Comparison of ENCODE assay signal across 15 cellular contexts in genomic region chr6:140174509-140174908, GRCh38.
DNase-seq lines count a peak whose midpoint lies in the region; ATAC-seq, FAIRE-seq and TF ChIP-seq lines count a peak whose summit lies in the region.
"Had no signal": no experiment of that assay in that cellular context is flagged by ENCODE, and none has a peak within 500 bp of the region (broad histone marks: within the 10 kb centered on the region; RNA-seq: fewer than 3 reads in every experiment).

No MANE protein-coding gene starts in this region.

- H3K27me3 Mint-ChIP-seq in HFFc6 (ENCODE audit: insufficient read depth), result no peaks in the 10 kb centered on the region
- peaks cover 10% of the 10 kb centered on the region for H3K27me3 Mint-ChIP-seq in activated naive CD8-positive, alpha-beta T cell treated with anti-CD3 and anti-CD28 coated beads for 36 hours

- H3K9me3 ChIP-seq in A549, result no peaks in the 10 kb centered on the region
- H3K9me3 ChIP-seq in SJSA1 (replicated peaks), result no peaks in the 10 kb centered on the region; the same call in 1 of the 2 replicates
- no peaks in the 10 kb centered on the region for H3K9me3 ChIP-seq in tibial artery

- H3K27ac ChIP-seq in A549 (0 out of 6 replicates have a peak overlapping the region, but pooled peaks of 1 of the 2 experiments have one; percentile 26), SJSA1 (0 out of 2 replicates have a peak overlapping the region, but pooled peaks have one; percentile 39), tibial artery (no peak overlapping the region)
- H3K27ac ChIP-seq: left lung had no signal

- H3K27ac Mint-ChIP-seq in HFFc6, result peak overlapping the region; percentile 70
- H3K27ac Mint-ChIP-seq in activated naive CD8-positive, alpha-beta T cell treated with anti-CD3 and anti-CD28 coated beads for 36 hours, result no peak overlapping the region
- H3K27ac Mint-ChIP-seq: T-cell had no signal

- H3K36me3 ChIP-seq in SJSA1 (no peaks in the 10 kb centered on the region), tibial artery (no peaks in the 10 kb centered on the region)
- H3K36me3 ChIP-seq: left lung had no signal

- H3K4me1 ChIP-seq in A549 (peaks cover 10% of the 10 kb centered on the region; the same call in 2 of the 3 replicates), SJSA1 (replicated peaks) (peaks cover 15% of the 10 kb centered on the region), tibial artery (peaks cover 0 to 9% (median 1%) of the 10 kb centered on the region in 4 donors)
- H3K4me1 ChIP-seq: left lung had no signal

- peak overlapping the region; percentile 64 for H3K4me3 Mint-ChIP-seq in HFFc6
- H3K4me3 Mint-ChIP-seq in activated naive CD8-positive, alpha-beta T cell treated with anti-CD3 and anti-CD28 coated beads for 36 hours, result no peak overlapping the region
- H3K4me3 Mint-ChIP-seq: T-cell had no signal

- intact Hi-C loops in tibial artery (cut with DNase I; ENCODE audit: low total_unique reads), result no loop called here

- no peak; a peak in 2 of 5 replicates for TF ChIP-seq RAD21 in A549 (conservative IDR thresholded peaks at IDR 0.05 in 1 of 2, IDR thresholded peaks at IDR 0.05 in 1 of 2)

- TF ChIP-seq CTCF in A549 (IDR thresholded peaks at IDR 0.05), result no peak
- no peak for TF ChIP-seq CTCF in HFFc6 (IDR thresholded peaks at IDR 0.05)
- TF ChIP-seq CTCF in fibroblast of mammary gland (conservative IDR thresholded peaks at IDR 0.05; ENCODE audit: control insufficient read depth, insufficient read depth, low read depth, low read length), result no peak
- TF ChIP-seq CTCF in tibial artery (IDR thresholded peaks at IDR 0.05), result no peak

- H3K36me3 Mint-ChIP-seq in HFFc6 (ENCODE audit: low read depth), result peaks cover 25% of the 10 kb centered on the region
- H3K36me3 Mint-ChIP-seq in activated naive CD8-positive, alpha-beta T cell treated with anti-CD3 and anti-CD28 coated beads for 36 hours, result no peaks in the 10 kb centered on the region
- H3K36me3 Mint-ChIP-seq: T-cell had no signal

- peaks cover 23% of the 10 kb centered on the region for H3K9me3 Mint-ChIP-seq in HFFc6
- peaks cover 3% of the 10 kb centered on the region for H3K9me3 Mint-ChIP-seq in activated naive CD8-positive, alpha-beta T cell treated with anti-CD3 and anti-CD28 coated beads for 36 hours

- DNase-seq in A549 (ENCODE audit: low read depth in 1 of 2, low spot score in 1 of 2), result peak; percentile 10 to 53
- DNase-seq in HFFc6, result peak; percentile 98
- DNase-seq in SJSA1 (ENCODE audit: low read depth in 1 of 2, low spot score in 2 of 2), result peak; percentile 51 to 66
- DNase-seq in fibroblast of mammary gland (ENCODE audit: low read depth), result peak; percentile 99
- no peak for DNase-seq in ACHN
- no peak for DNase-seq in activated naive CD8-positive, alpha-beta T cell treated with anti-CD3 and anti-CD28 coated beads for 36 hours
- DNase-seq in tibial artery, result no peak
- DNase-seq: activated CD8-positive, alpha-beta memory T cell treated with anti-CD3 and anti-CD28 coated beads for 24 hours; erythroblast; left lung; NCI-H446; stimulated activated CD4-positive, alpha-beta T cell treated with anti-CD3 and anti-CD28 coated beads, Interleukin-15, amount 100 ng/mL, for 24 hours; T-cell had no signal

- peaks cover 73% of the 10 kb centered on the region for H3K4me1 Mint-ChIP-seq in HFFc6 (ENCODE audit: low read depth)
- no peaks in the 10 kb centered on the region for H3K4me1 Mint-ChIP-seq in activated naive CD8-positive, alpha-beta T cell treated with anti-CD3 and anti-CD28 coated beads for 36 hours
- H3K4me1 Mint-ChIP-seq: T-cell had no signal

- FAIRE-seq in A549 (lab: Jason Lieb, UNC), result no peak
- FAIRE-seq: K562 had no signal

- POLR2A ChIA-PET in A549 (lab: Yijun Ruan, JAX), result no interaction called here

- no peak overlapping the region for H3K4me3 ChIP-seq in A549
- no peak overlapping the region for H3K4me3 ChIP-seq in SJSA1
- H3K4me3 ChIP-seq in fibroblast of mammary gland (ENCODE audit: control insufficient read depth, low read depth, low read length), result no peak overlapping the region
- H3K4me3 ChIP-seq in tibial artery, result no peak overlapping the region
- H3K4me3 ChIP-seq: K562, left lung had no signal

- H3K4me2 ChIP-seq in A549, result peak overlapping the region; percentile 37

- in situ Hi-C loops in ACHN (cut with HindIII; ENCODE audit: low pct_ligation_motif_present, low pct_unique_long_range_greater_than_20kb, low sequenced_read_pairs), result no loop called here

- peak in 1 of 2 experiments; percentile 73; a peak in 2 of 6 replicates for ATAC-seq in A549
- ATAC-seq in HG03097 (IDR thresholded peaks at IDR 0.05; ENCODE audit: low FRiP score, unreplicated experiment), result no peak
- ATAC-seq: K562, left lung, T-cell had no signal

- no peak for TF ChIP-seq POLR2A in A549 (IDR thresholded peaks at IDR 0.05; ENCODE audit: low read length)

- 14% methylated on average over 3 of the region's 3 CpGs for WGBS in A549 (ENCODE audit: missing lambda C conversion rate)

- TF ChIP-seq EP300 in A549 (IDR thresholded peaks at IDR 0.05), result no peak; a peak in 1 of 5 replicates

- H3K27me3 ChIP-seq in SJSA1 (replicated peaks) (no peaks in the 10 kb centered on the region), tibial artery (no peaks in the 10 kb centered on the region)
- H3K27me3 ChIP-seq: left lung had no signal

- CTCF ChIA-PET in A549 (lab: Yijun Ruan, JAX), result no interaction called here

TF ChIP-seq in A549, 52 proteins besides CTCF, POLR2A, EP300 and RAD21 (continues in another document):
- no peak for TF ChIP-seq RNF2 (IDR thresholded peaks at IDR 0.05; ENCODE audit: borderline replicate concordance, low read depth)
- TF ChIP-seq FOSB (CRISPR knock-in tag; IDR thresholded peaks at IDR 0.05), result no peak
- no peak for TF ChIP-seq CHD2 (IDR thresholded peaks at IDR 0.05; ENCODE audit: low read length, partially characterized antibody)
- no peak for TF ChIP-seq RCOR1 (IDR thresholded peaks at IDR 0.05; ENCODE audit: low read depth, low read length)
- no peak for TF ChIP-seq ZSCAN20 (CRISPR knock-in tag; IDR thresholded peaks at IDR 0.05)
- TF ChIP-seq FOSL2 (IDR thresholded peaks at IDR 0.05), result peak; percentile 14; the same call in 1 of the 2 replicates
- peak; percentile 46 for TF ChIP-seq FOSL2 (CRISPR knock-in tag; IDR thresholded peaks at IDR 0.05)
- peak; percentile 16 for TF ChIP-seq MAFK (IDR thresholded peaks at IDR 0.05; ENCODE audit: partially characterized antibody)
- TF ChIP-seq KDM5A (IDR thresholded peaks at IDR 0.05), result no peak
- TF ChIP-seq NR3C1 (IDR thresholded peaks at IDR 0.05), result no peak
- no peak for TF ChIP-seq HES2 (IDR thresholded peaks at IDR 0.05)
- TF ChIP-seq ESRRA (IDR thresholded peaks at IDR 0.05; ENCODE audit: borderline replicate concordance, low read length), result no peak
- TF ChIP-seq MAZ (IDR thresholded peaks at IDR 0.05; ENCODE audit: borderline replicate concordance, low read depth, low read length), result no peak
- no peak for TF ChIP-seq MAX (IDR thresholded peaks at IDR 0.05)
- no peak for TF ChIP-seq HOXB13 (CRISPR knock-in tag; IDR thresholded peaks at IDR 0.05; ENCODE audit: low read depth)
- TF ChIP-seq BHLHE40 (IDR thresholded peaks at IDR 0.05; ENCODE audit: low read depth, low read length), result no peak
- TF ChIP-seq ZFP36 (IDR thresholded peaks at IDR 0.05; ENCODE audit: borderline replicate concordance, partially characterized antibody), result no peak
- peak; percentile 49; the same call in 1 of the 2 replicates for TF ChIP-seq JUNB (IDR thresholded peaks at IDR 0.05)
- peak; percentile 63; the same call in 1 of the 2 replicates for TF ChIP-seq GATA3 (IDR thresholded peaks at IDR 0.05; ENCODE audit: borderline replicate concordance)
- no peak for TF ChIP-seq HOXB5 (CRISPR knock-in tag; IDR thresholded peaks at IDR 0.05)
- TF ChIP-seq NFE2L2 (conservative IDR thresholded peaks at IDR 0.05; ENCODE audit: low read length), result no peak
- TF ChIP-seq JUN (IDR thresholded peaks at IDR 0.05), result 0 out of 5 replicates have a peak, but pooled peaks of 1 of the 2 experiments have one; percentile 26
- no peak for TF ChIP-seq TP53 (CRISPR knock-in tag; IDR thresholded peaks at IDR 0.05)
- no peak for TF ChIP-seq E2F6 (IDR thresholded peaks at IDR 0.05; ENCODE audit: borderline replicate concordance, low read depth)
- TF ChIP-seq HMGXB4 (CRISPR knock-in tag; IDR thresholded peaks at IDR 0.05; ENCODE audit: borderline replicate concordance), result no peak
- TF ChIP-seq CEBPB (IDR thresholded peaks at IDR 0.05), result peak; percentile 52 to 84

Comparison
In these comparisons a context has a peak if more than half of its experiments do, and no peak if none do; other contexts are left out.
1. DNase-seq: peak in A549 (2 of 2), HFFc6 (single experiment), SJSA1 (2 of 2) and fibroblast of mammary gland (single experiment); none in ACHN (single experiment), activated naive CD8-positive, alpha-beta T cell treated with anti-CD3 and anti-CD28 coated beads for 36 hours (single experiment) and tibial artery (0 of 2).